In the genomic region with DNA sequence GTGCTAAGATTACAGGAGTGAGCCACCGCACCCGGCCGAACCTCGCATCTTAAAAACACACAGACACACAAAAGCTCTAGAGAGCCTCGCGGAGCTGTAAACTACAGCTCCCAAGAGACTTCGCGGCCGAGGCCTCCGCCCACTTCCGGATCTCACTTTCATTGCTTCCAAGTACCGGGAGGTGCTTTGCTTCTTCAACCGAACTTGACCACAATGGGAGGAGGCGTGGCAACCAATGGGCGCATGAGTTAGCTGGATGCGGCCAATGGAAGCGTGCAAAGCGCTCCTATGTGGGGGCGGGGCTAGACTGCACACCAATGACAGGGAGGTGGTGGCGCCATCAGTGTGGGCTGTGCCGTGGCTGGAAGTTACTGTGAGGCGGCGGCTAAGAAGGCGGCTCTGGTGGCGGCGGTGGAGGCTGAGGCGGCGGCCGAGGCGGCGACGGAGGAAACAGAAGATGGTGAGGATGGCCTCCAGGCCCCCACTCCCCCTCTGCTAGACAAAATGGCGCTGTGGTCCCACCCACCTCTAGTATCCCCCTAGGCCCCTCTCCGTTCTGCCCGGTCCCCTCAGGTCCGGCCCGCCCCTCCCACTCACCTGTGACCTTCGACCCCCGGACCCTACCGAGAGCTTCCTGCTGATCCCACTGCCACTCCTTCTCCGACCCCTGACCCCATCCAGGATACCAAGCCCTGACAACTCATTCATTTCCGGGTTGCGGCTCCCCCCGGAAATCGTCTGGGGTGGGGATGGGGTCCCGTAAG, we compare ENCODE assay signal across 8 cellular contexts. TPM values are rescaled to one million over a fixed set of nuclear protein-coding genes. Genes with fewer than 3 reads are reported as not detected.
DNase-seq lines count a peak whose midpoint lies in the region; ATAC-seq and TF ChIP-seq lines count a peak whose summit lies in the region.

Gene DDA1 (plus strand): TSS at position 366 of the 764 bp plus-strand sequence. CDS start 92 bp downstream, at position 458.

- peak; percentile 56 to 86 for TF ChIP-seq POLR2A in Peyer's patch (IDR thresholded peaks at IDR 0.05)

- H3K4me2 ChIP-seq in KMS-11 = peak within 1 kb of the TSS; percentile 69

- peak; percentile 52 for ATAC-seq in GM21723 (IDR thresholded peaks at IDR 0.05; ENCODE audit: unreplicated experiment)
- ATAC-seq in esophagus mucosa = peak; percentile 82

- TF ChIP-seq CTCF in KMS-11 (conservative IDR thresholded peaks at IDR 0.05; ENCODE audit: low read depth, low read length) = no peak
- TF ChIP-seq CTCF in Peyer's patch (IDR thresholded peaks at IDR 0.05) = no peak

- DNase-seq in DMS153 (lab: John Stamatoyannopoulos, UW) (peak; percentile 99), Peyer's patch (peak; percentile 97 to 100 (median 100))
- DNase-seq in activated T-cell treated with anti-CD3 and anti-CD28 coated beads, Interleukin-2, amount 50 U/mL, for 48 hours = peak; percentile 99
- DNase-seq in stimulated activated CD8-positive, alpha-beta memory T cell treated with anti-CD3 and anti-CD28 coated beads, Interleukin-7, amount 100 ng/mL, for 24 hours (ENCODE audit: low read depth) = peak; percentile 98

- H3K79me2 ChIP-seq in KMS-11 (ENCODE audit: insufficient read depth, low read depth) = peaks cover 39% of the 10 kb centered on the region

- H3K4me3 ChIP-seq in KMS-11 (IDR thresholded peaks at IDR 0.05; ENCODE audit: insufficient read depth, low read depth, low read length) (no peak within 1 kb of the TSS), Peyer's patch (peak within 1 kb of the TSS; percentile 78 to 94 (median 87)), muscle layer of colon (ENCODE audit: low read depth in 1 of 2, low read length in 2 of 2) (peak within 1 kb of the TSS; percentile 89 to 98)

- no peaks in the 10 kb centered on the region for H4K20me1 ChIP-seq in KMS-11 (ENCODE audit: insufficient read depth)

- H3K9me3 ChIP-seq in Peyer's patch (no peaks in the 10 kb centered on the region), muscle layer of colon (ENCODE audit: low read length) (no peaks in the 10 kb centered on the region)

- peaks cover 29% of the 10 kb centered on the region for H3K4me1 ChIP-seq in KMS-11 (ENCODE audit: low read depth, poor library complexity, severe bottlenecking)
- peaks cover 0 to 53% (median 15%) of the 10 kb centered on the region in 4 donors for H3K4me1 ChIP-seq in Peyer's patch
- peaks cover 37% of the 10 kb centered on the region for H3K4me1 ChIP-seq in muscle layer of colon (ENCODE audit: insufficient read depth, low read length)

- peak within 1 kb of the TSS; percentile 55; the same call in 1 of the 2 replicates for H3K9ac ChIP-seq in KMS-11
- peak within 1 kb of the TSS; percentile 69 for H3K9ac ChIP-seq in muscle layer of colon (ENCODE audit: low read length)

- H2AFZ ChIP-seq in KMS-11 (ENCODE audit: low read depth) = peak within 1 kb of the TSS; percentile 55; the same call in 1 of the 2 replicates

- H3K27ac ChIP-seq in KMS-11 = no peak within 1 kb of the TSS
- H3K27ac ChIP-seq in Peyer's patch = peak within 1 kb of the TSS; percentile 78 to 88 (median 80)
- H3K27ac ChIP-seq in muscle layer of colon (ENCODE audit: low read depth, low read length) = peak within 1 kb of the TSS; percentile 89

- H3K36me3 ChIP-seq in KMS-11 (ENCODE audit: insufficient read depth) (no peaks in the 10 kb centered on the region), Peyer's patch (peaks cover 0 to 22% (median 0%) of the 10 kb centered on the region in 3 donors), muscle layer of colon (ENCODE audit: insufficient read depth, low read length) (peaks cover 9% of the 10 kb centered on the region)

- H3K27me3 ChIP-seq in KMS-11 (ENCODE audit: insufficient read depth, low read depth) (no peaks in the 10 kb centered on the region), Peyer's patch (no peaks in the 10 kb centered on the region), muscle layer of colon (ENCODE audit: control insufficient read depth in 1 of 2, insufficient read depth in 2 of 2, low read length in 2 of 2) (no peaks in the 10 kb centered on the region)

RNA-seq across cellular contexts. Expression of gene DDA1, which starts in this region (rescaled TPM):
- total RNA-seq in Peyer's patch (10 to 100 TPM; 15.2 to 37.2 (median 23.9) TPM), esophagus mucosa (21.5 TPM)
